Comparison of ENCODE assay signal across 1 cellular context in the genomic region with DNA sequence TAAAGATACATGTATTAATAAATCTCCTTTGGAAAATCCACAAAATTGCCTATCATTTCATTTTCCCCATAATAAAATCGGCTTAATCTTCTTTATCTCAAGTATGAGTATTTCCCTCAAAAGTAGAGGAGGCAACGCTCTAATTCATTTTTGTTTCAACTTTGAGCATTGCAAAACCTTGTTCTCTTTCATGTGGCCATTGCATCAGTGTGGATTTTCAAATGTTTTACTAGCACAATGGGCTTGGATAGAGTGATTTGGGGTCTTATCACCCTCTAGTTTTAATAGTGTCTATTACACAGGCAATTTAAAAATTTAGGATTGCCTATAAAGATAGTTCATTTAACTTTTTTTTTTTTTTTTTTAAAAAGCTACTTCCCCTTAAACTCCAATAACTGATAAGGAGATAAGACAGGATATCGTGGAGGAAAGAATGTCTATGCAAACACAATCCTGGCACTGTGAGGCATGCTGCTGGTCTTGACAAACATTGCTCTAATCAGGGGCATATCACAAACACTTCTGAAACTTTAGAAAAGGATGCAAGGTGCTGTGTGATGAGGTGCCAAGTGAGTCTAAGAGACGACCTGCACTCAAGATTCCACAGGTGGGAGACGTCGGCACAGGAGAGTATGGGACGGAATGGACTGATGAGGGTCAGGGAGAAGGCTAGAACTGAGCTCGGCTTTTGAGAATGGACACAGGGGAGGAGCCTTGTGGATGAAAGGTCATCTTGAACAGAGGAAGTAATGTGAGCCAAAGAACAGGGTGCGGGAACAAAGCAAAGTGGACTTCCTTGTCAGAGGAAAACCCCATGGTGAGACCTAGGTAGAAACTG.
TF ChIP-seq lines count a peak whose summit lies in the region.

No MANE protein-coding gene starts in this region.

TF ChIP-seq in H1, 55 proteins besides CTCF, POLR2A, EP300 and RAD21:
- no peak for TF ChIP-seq TEAD4 (IDR thresholded peaks at IDR 0.05; ENCODE audit: low read depth, low read length)
- no peak for TF ChIP-seq NRF1 (IDR thresholded peaks at IDR 0.05; ENCODE audit: low read depth, low read length)
- TF ChIP-seq SP1 (IDR thresholded peaks at IDR 0.05; ENCODE audit: low read depth, low read length) = no peak
- no peak for TF ChIP-seq BRCA1 (IDR thresholded peaks at IDR 0.05; ENCODE audit: low read depth, low read length)
- no peak for TF ChIP-seq SP4 (IDR thresholded peaks at IDR 0.05; ENCODE audit: low read length)
- no peak for TF ChIP-seq KDM1A (IDR thresholded peaks at IDR 0.05; ENCODE audit: borderline replicate concordance, low read length)
- TF ChIP-seq CEBPB (IDR thresholded peaks at IDR 0.05; ENCODE audit: low read depth, low read length) = no peak
- TF ChIP-seq TCF12 (IDR thresholded peaks at IDR 0.05; ENCODE audit: low read depth, low read length) = no peak
- no peak for TF ChIP-seq TAF7 (optimal IDR thresholded peaks at IDR 0.05; ENCODE audit: borderline replicate concordance, low read depth, low read length)
- no peak for TF ChIP-seq SRF (IDR thresholded peaks at IDR 0.05; ENCODE audit: low read depth, low read length)
- no peak for TF ChIP-seq SIX5 (IDR thresholded peaks at IDR 0.05; ENCODE audit: low read depth, low read length)
